Comparison of ENCODE assay signal across 35 cellular contexts in genomic region chrX:150332023-150332422, GRCh38.
"Had no signal": no experiment of that assay in that cellular context is flagged by ENCODE, and none has a peak within 500 bp of the region (broad histone marks: within the 10 kb centered on the region; RNA-seq: fewer than 3 reads in every experiment).

No MANE protein-coding gene starts in this region.

- H3K36me3 ChIP-seq: MG63 had no signal

- H3K4me2 ChIP-seq: KMS-11 had no signal

- H3K27me3 ChIP-seq: MG63 had no signal

- H3K27ac ChIP-seq: KMS-11 had no signal

- DNase-seq: Karpas-422, Kasumi-1, MG63, MM.1S, MV-4-11, NCI-H1048, NCI-H1092, NCI-H1092 treated with DMSO at 0.1 percent for 48 hours, NCI-H1105, NCI-H1105 treated with DMSO at 0.1 percent for 48 hours, NCI-H1417, NCI-H1417 treated with DMSO at 0.1 percent for 48 hours, NCI-H1436 treated with DMSO at 0.1 percent for 48 hours, NCI-H146, NCI-H1694, NCI-H1694 treated with DMSO at 0.1 percent for 48 hours, NCI-H187, NCI-H187 treated with DMSO at 0.1 percent for 48 hours, NCI-H1930, NCI-H2029, NCI-H2029 treated with DMSO at 0.1 percent for 48 hours, NCI-H2081, NCI-H2081 treated with DMSO at 0.1 percent for 48 hours, NCI-H2107, NCI-H2171, NCI-H2171 treated with DMSO at 0.1 percent for 48 hours, NCI-H2227 treated with DMSO at 0.1 percent for 48 hours, NCI-H226, NCI-H345, NCI-H446, NCI-H446 treated with DMSO at 0.1 percent for 48 hours, NCI-H510A, NCI-H510A treated with DMSO at 0.1 percent for 48 hours, NCI-H524 had no signal

- H3K4me3 ChIP-seq: MG63 had no signal

- H3K9ac ChIP-seq: KMS-11 had no signal

- H3K9me3 ChIP-seq: MG63 had no signal
